Comparison of ENCODE assay signal across 9 cellular contexts in the genomic region with DNA sequence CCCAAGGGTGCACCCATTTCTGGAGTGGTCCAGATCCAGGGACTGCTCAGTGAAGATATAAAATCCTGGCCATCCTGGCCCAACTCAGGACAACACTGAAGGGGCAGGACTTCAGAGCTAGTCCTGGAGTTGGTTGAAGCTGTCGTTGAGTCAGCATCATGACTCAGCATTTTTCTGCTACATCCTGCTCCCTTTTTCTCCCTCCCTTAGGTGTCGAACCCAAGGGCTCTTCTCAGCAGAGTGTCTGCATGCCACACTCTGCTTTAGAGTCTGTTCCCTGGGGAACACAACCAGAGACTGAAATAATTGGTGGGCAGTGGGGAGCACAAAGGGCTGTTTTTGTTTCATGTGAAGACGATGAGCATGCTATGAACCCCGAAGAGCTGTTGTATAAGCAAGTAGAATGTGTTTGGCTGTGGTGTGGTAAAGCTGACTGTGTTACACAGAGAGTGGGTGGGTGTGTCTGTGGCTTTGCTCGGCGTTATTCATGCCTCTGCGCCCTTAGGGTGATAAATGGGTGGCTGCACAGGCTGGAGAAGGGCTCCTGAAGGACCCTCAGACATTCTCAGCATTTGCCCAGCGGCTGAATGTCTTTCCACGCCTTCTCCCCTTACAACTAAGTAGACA.
A peak's percentile ranks its signal among the peaks of the same experiment; 100 is the strongest.
DNase-seq lines count a peak whose midpoint lies in the region; ATAC-seq and TF ChIP-seq lines count a peak whose summit lies in the region.
"Had no signal": no experiment of that assay in that cellular context is flagged by ENCODE, and none has a peak within 500 bp of the region (broad histone marks: within the 10 kb centered on the region; RNA-seq: fewer than 3 reads in every experiment).

No MANE protein-coding gene starts in this region.

- H3K9me2 ChIP-seq in OCI-LY7 (ENCODE audit: insufficient read depth, low read length): no peaks in the 10 kb centered on the region

- no peak overlapping the region for H3K27ac Mint-ChIP-seq in stimulated activated effector memory CD8-positive, alpha-beta T cell treated with anti-CD3 and anti-CD28 coated beads, Interleukin-12 subunit alpha, Interleukin-12 subunit beta, amount 100 ng/mL, for 72 hours

- H3K27ac ChIP-seq in OCI-LY7 (ENCODE audit: low read depth, low read length, poor library complexity, severe bottlenecking): no peak overlapping the region
- no peak overlapping the region for H3K27ac ChIP-seq in prostate gland

- no peak for TF ChIP-seq POLR2A in prostate gland (IDR thresholded peaks at IDR 0.05)

- ATAC-seq in stimulated activated effector memory CD8-positive, alpha-beta T cell treated with anti-CD3 and anti-CD28 coated beads, Interleukin-12 subunit alpha, Interleukin-12 subunit beta, amount 100 ng/mL, for 72 hours: peak; percentile 70

- no peak overlapping the region for H3K4me3 ChIP-seq in OCI-LY7 (ENCODE audit: low read depth, low read length, poor library complexity, severe bottlenecking)
- H3K4me3 ChIP-seq in fibroblast of mammary gland (ENCODE audit: control insufficient read depth, low read depth, low read length): no peak overlapping the region
- H3K4me3 ChIP-seq in prostate gland: no peak overlapping the region

- H3K27me3 ChIP-seq in prostate gland (replicated peaks; ENCODE audit: insufficient read depth): no peaks in the 10 kb centered on the region

- H2AFZ ChIP-seq in OCI-LY7 (ENCODE audit: low read length): no peak overlapping the region

- no peaks in the 10 kb centered on the region for H3K79me2 ChIP-seq in OCI-LY7 (ENCODE audit: insufficient read depth, low read depth, low read length)

- no peaks in the 10 kb centered on the region for H3K4me1 ChIP-seq in OCI-LY7 (ENCODE audit: insufficient read depth, low read length, poor library complexity, severe bottlenecking)
- H3K4me1 ChIP-seq in prostate gland (replicated peaks): no peaks in the 10 kb centered on the region

- CTCF ChIA-PET in OCI-LY7 (lab: Charles Lee; ENCODE audit: unreplicated experiment): no interaction called here

- intact Hi-C loops in OCI-LY7 (cut with micrococcal nuclease; ENCODE audit: unreplicated experiment): no loop called here
- intact Hi-C loops in prostate gland (cut with DNase I): no loop called here

- no peaks in the 10 kb centered on the region for H3K36me3 Mint-ChIP-seq in stimulated activated effector memory CD8-positive, alpha-beta T cell treated with anti-CD3 and anti-CD28 coated beads, Interleukin-12 subunit alpha, Interleukin-12 subunit beta, amount 100 ng/mL, for 72 hours

- H3K4me2 ChIP-seq in OCI-LY7 (ENCODE audit: low read length): peak overlapping the region; percentile 23; the same call in 1 of the 2 replicates

- no peak overlapping the region for H3K4me3 Mint-ChIP-seq in stimulated activated effector memory CD8-positive, alpha-beta T cell treated with anti-CD3 and anti-CD28 coated beads, Interleukin-12 subunit alpha, Interleukin-12 subunit beta, amount 100 ng/mL, for 72 hours
- H3K4me3 Mint-ChIP-seq: central memory CD8-positive, alpha-beta T cell had no signal

- peaks cover 5% of the 10 kb centered on the region for H3K9me3 Mint-ChIP-seq in stimulated activated effector memory CD8-positive, alpha-beta T cell treated with anti-CD3 and anti-CD28 coated beads, Interleukin-12 subunit alpha, Interleukin-12 subunit beta, amount 100 ng/mL, for 72 hours

- no peaks in the 10 kb centered on the region for H4K20me1 ChIP-seq in OCI-LY7 (ENCODE audit: insufficient read depth, low read length)

- POLR2A ChIA-PET in OCI-LY7 (lab: Charles Lee): no interaction called here

- H3K4me1 Mint-ChIP-seq in stimulated activated effector memory CD8-positive, alpha-beta T cell treated with anti-CD3 and anti-CD28 coated beads, Interleukin-12 subunit alpha, Interleukin-12 subunit beta, amount 100 ng/mL, for 72 hours: no peaks in the 10 kb centered on the region
- H3K4me1 Mint-ChIP-seq: central memory CD8-positive, alpha-beta T cell had no signal

- TF ChIP-seq CTCF in OCI-LY7 (conservative IDR thresholded peaks at IDR 0.05; ENCODE audit: low read length) (no peak), fibroblast of mammary gland (conservative IDR thresholded peaks at IDR 0.05; ENCODE audit: control insufficient read depth, insufficient read depth, low read depth, low read length) (no peak), prostate gland (IDR thresholded peaks at IDR 0.05) (no peak), GM10266 (IDR thresholded peaks at IDR 0.05; ENCODE audit: control insufficient read depth, insufficient read depth, low read depth, missing control alignments) (no peak)

- H3K36me3 ChIP-seq in OCI-LY7 (ENCODE audit: insufficient read depth, low read length) (no peaks in the 10 kb centered on the region), prostate gland (no peaks in the 10 kb centered on the region)

- 55% methylated on average over 9 of the region's 9 CpGs for WGBS in prostate gland

- DNase-seq in 8988T (peak; percentile 8), GM04504 (ENCODE audit: low read depth) (peak; percentile 78), OCI-LY7 (ENCODE audit: low spot score) (no peak), fibroblast of mammary gland (ENCODE audit: low read depth) (peak; percentile 85), prostate gland (ENCODE audit: low spot score) (no peak), hippocampal formation (lab: John Stamatoyannopoulos, UW) (no peak), GM10266 (ENCODE audit: extremely low spot score) (no peak)
- DNase-seq in stimulated activated effector memory CD8-positive, alpha-beta T cell treated with anti-CD3 and anti-CD28 coated beads, Interleukin-12 subunit alpha, Interleukin-12 subunit beta, amount 100 ng/mL, for 72 hours (ENCODE audit: low spot score in 2 of 2): no peak

- no TSS peak for BruUV-seq in OCI-LY7 (replicated peaks; lab: Mats Ljungman, UMichigan)

- H3K9me3 ChIP-seq in OCI-LY7 (ENCODE audit: low read length): no peaks in the 10 kb centered on the region
- H3K9me3 ChIP-seq in prostate gland: no peaks in the 10 kb centered on the region

Comparison
In these comparisons a context has a peak if more than half of its experiments do, and no peak if none do; other contexts are left out.
1. DNase-seq: peak in 8988T (single experiment), GM04504 (single experiment) and fibroblast of mammary gland (single experiment); none in OCI-LY7 (single experiment), stimulated activated effector memory CD8-positive, alpha-beta T cell treated with anti-CD3 and anti-CD28 coated beads, Interleukin-12 subunit alpha, Interleukin-12 subunit beta, amount 100 ng/mL, for 72 hours (0 of 2), prostate gland (single experiment), hippocampal formation (0 of 2) and GM10266 (single experiment).